In the genomic region with DNA sequence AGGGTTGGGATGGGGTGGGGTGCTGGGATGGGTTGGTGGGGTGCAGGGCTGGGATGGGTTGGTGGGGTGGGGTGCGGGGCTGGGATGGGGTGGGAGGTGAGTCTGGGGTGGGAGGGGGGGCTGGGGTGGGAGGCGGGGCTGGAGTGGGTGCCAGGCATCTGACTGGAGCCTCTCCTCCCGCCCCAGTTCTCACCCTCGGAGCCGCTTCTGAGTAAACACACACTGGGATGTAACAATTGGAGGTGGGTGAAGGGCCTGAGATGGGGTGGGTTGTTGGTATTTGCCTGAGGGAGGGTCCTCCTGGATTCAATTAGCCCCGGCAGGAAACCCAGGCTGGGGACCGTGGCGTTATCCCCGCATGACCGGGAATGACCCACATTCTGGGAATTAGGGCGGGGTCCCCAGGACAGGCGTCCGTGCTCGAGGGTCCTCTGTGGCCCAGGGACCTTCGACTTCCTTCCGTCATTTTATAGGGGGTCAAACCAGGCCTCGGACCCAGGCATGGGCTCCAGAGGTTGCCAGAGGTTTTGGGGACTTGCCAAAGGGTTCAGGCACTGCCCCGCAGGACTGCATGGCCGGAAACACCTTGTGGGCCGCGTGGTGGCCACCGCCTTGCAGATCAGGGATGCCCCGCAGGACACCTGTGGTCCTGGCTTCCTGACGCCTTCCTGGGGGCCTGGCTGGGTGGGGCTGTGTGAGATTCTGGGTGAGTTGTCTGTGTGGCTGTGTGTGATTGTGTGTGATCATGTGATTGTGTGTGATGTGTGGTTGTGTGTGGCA, we compare ENCODE assay signal across 30 cellular contexts. TPM values are rescaled to one million over a fixed set of nuclear protein-coding genes. Genes with fewer than 3 reads are reported as not detected.
A peak's percentile ranks its signal among the peaks of the same experiment; 100 is the strongest.
DNase-seq lines count a peak whose midpoint lies in the region; ATAC-seq and TF ChIP-seq lines count a peak whose summit lies in the region.
"Had no signal": no experiment of that assay in that cellular context is flagged by ENCODE, and none has a peak within 500 bp of the region (broad histone marks: within the 10 kb centered on the region; RNA-seq: fewer than 3 reads in every experiment).

No MANE protein-coding gene starts in this region.

- no peaks in the 10 kb centered on the region for H4K20me1 ChIP-seq in MM.1S (ENCODE audit: insufficient read depth, low read length)

- H3K4me1 Mint-ChIP-seq in activated CD8-positive, alpha-beta T cell treated with anti-CD3 and anti-CD28 coated beads for 36 hours (ENCODE audit: low read depth): peaks cover 5% of the 10 kb centered on the region
- H3K4me1 Mint-ChIP-seq: stimulated activated effector memory CD8-positive, alpha-beta T cell treated with anti-CD3 and anti-CD28 coated beads, Interleukin-12 subunit alpha, Interleukin-12 subunit beta, amount 100 ng/mL, for 72 hours had no signal

- TF ChIP-seq CTCF in MM.1S (IDR thresholded peaks at IDR 0.05; ENCODE audit: low read length): no peak
- TF ChIP-seq CTCF in activated CD8-positive, alpha-beta T cell treated with anti-CD3 and anti-CD28 coated beads for 36 hours (IDR thresholded peaks at IDR 0.05): no peak

- ATAC-seq in activated CD8-positive, alpha-beta T cell treated with anti-CD3 and anti-CD28 coated beads for 36 hours: no peak
- ATAC-seq: effector memory CD8-positive, alpha-beta T cell had no signal

- H3K9me3 ChIP-seq in iPS-18c (ENCODE audit: control insufficient read depth, insufficient read depth, low read length) (no peaks in the 10 kb centered on the region), MM.1S (replicated peaks; ENCODE audit: insufficient read depth, low read length) (no peaks in the 10 kb centered on the region)
- H3K9me3 ChIP-seq: mucosa of descending colon had no signal

- H3K4me1 ChIP-seq in MM.1S (ENCODE audit: low read length): no peaks in the 10 kb centered on the region

- H3K4me2 ChIP-seq in MM.1S (ENCODE audit: low read depth, low read length): no peak overlapping the region

- DNase-seq in D341Med (ENCODE audit: low spot score) (peak; percentile 39), H7 (peak; percentile 73), MM.1S (no peak)
- DNase-seq in activated CD8-positive, alpha-beta T cell treated with anti-CD3 and anti-CD28 coated beads for 36 hours: no peak
- DNase-seq: activated CD4-positive, alpha-beta memory T cell treated with anti-CD3 and anti-CD28 coated beads for 36 hours; activated CD4-positive, alpha-beta T cell treated with anti-CD3 and anti-CD28 coated beads for 1 hour; activated CD8-positive, alpha-beta memory T cell treated with anti-CD3 and anti-CD28 coated beads, Interleukin-2, amount 50 U/mL, for 4 hours; activated naive CD4-positive, alpha-beta T cell treated with Interleukin-2 at 50 U/mL for 16 hours; central memory CD4-positive, alpha-beta T cell; cortex of kidney; DND-41; effector memory CD8-positive, alpha-beta T cell; erythroblast; GF-D8; HFFc6; mammary epithelial cell; mucosa of descending colon; NCI-H1048; NCI-H1694 treated with DMSO at 0.1 percent for 48 hours; NCI-H2171 treated with DMSO at 0.1 percent for 48 hours; NCI-H524 treated with DMSO at 0.1 percent for 48 hours; SHP77; substantia nigra; trophoblast cell had no signal

- no peaks in the 10 kb centered on the region for H3K9me3 Mint-ChIP-seq in activated CD8-positive, alpha-beta T cell treated with anti-CD3 and anti-CD28 coated beads for 36 hours
- H3K9me3 Mint-ChIP-seq: activated CD4-positive, alpha-beta memory T cell treated with anti-CD3 and anti-CD28 coated beads for 36 hours; effector memory CD8-positive, alpha-beta T cell; HFFc6; natural killer cell treated with Interleukin-12 subunit alpha and Interleukin-12 subunit beta and Interleukin-15 and Interleukin-18, amount 100 ng/mL, for 72 hours; stimulated activated effector memory CD8-positive, alpha-beta T cell treated with anti-CD3 and anti-CD28 coated beads, Interleukin-12 subunit alpha, Interleukin-12 subunit beta, amount 100 ng/mL, for 72 hours had no signal

- no peaks in the 10 kb centered on the region for H3K79me2 ChIP-seq in MM.1S (ENCODE audit: low read length)

- no peak overlapping the region for H3K4me3 ChIP-seq in H7 (ENCODE audit: insufficient read depth, low read depth, low read length)
- 0 out of 2 replicates have a peak overlapping the region, but pooled peaks have one; percentile 9 for H3K4me3 ChIP-seq in iPS-18c (ENCODE audit: insufficient read depth, low read depth, low read length)
- no peak overlapping the region for H3K4me3 ChIP-seq in MM.1S (ENCODE audit: low read length)
- H3K4me3 ChIP-seq: mucosa of descending colon had no signal

- no peak overlapping the region for H3K9ac ChIP-seq in MM.1S (ENCODE audit: low read length)

- H3K27me3 ChIP-seq in H7 (ENCODE audit: control insufficient read depth, insufficient read depth, low read length) (peaks cover 5% of the 10 kb centered on the region; the same call in 1 of the 2 replicates), MM.1S (replicated peaks; ENCODE audit: insufficient read depth, low read length) (peaks cover 57% of the 10 kb centered on the region)

- no peaks in the 10 kb centered on the region for H3K9me2 ChIP-seq in MM.1S (replicated peaks; ENCODE audit: insufficient read depth, low read length)

- no peaks in the 10 kb centered on the region for H3F3A ChIP-seq in MM.1S (ENCODE audit: insufficient read depth, low read length)

- no peaks in the 10 kb centered on the region for H3K36me3 Mint-ChIP-seq in activated CD8-positive, alpha-beta T cell treated with anti-CD3 and anti-CD28 coated beads for 36 hours (ENCODE audit: low read depth)
- H3K36me3 Mint-ChIP-seq: activated CD4-positive, alpha-beta memory T cell treated with anti-CD3 and anti-CD28 coated beads for 36 hours; natural killer cell treated with Interleukin-12 subunit alpha and Interleukin-12 subunit beta and Interleukin-15 and Interleukin-18, amount 100 ng/mL, for 72 hours; stimulated activated effector memory CD8-positive, alpha-beta T cell treated with anti-CD3 and anti-CD28 coated beads, Interleukin-12 subunit alpha, Interleukin-12 subunit beta, amount 100 ng/mL, for 72 hours had no signal

- no peak overlapping the region for H3K27ac ChIP-seq in MM.1S (ENCODE audit: low read length)

- H3K36me3 ChIP-seq in H7 (replicated peaks; ENCODE audit: control insufficient read depth, insufficient read depth, low read length): no peaks in the 10 kb centered on the region
- no peaks in the 10 kb centered on the region for H3K36me3 ChIP-seq in MM.1S (replicated peaks; ENCODE audit: insufficient read depth, low read length)

- CTCF ChIA-PET in activated CD8-positive, alpha-beta T cell treated with anti-CD3 and anti-CD28 coated beads for 36 hours (lab: Charles Lee): no interaction called here

- H3K27ac Mint-ChIP-seq in activated CD8-positive, alpha-beta T cell treated with anti-CD3 and anti-CD28 coated beads for 36 hours: no peak overlapping the region
- H3K27ac Mint-ChIP-seq: activated CD4-positive, alpha-beta memory T cell treated with anti-CD3 and anti-CD28 coated beads for 36 hours; effector memory CD8-positive, alpha-beta T cell; HFFc6; natural killer cell treated with Interleukin-12 subunit alpha and Interleukin-12 subunit beta and Interleukin-15 and Interleukin-18, amount 100 ng/mL, for 72 hours; stimulated activated effector memory CD8-positive, alpha-beta T cell treated with anti-CD3 and anti-CD28 coated beads, Interleukin-12 subunit alpha, Interleukin-12 subunit beta, amount 100 ng/mL, for 72 hours had no signal

- no peak overlapping the region for H3K4me3 Mint-ChIP-seq in activated CD8-positive, alpha-beta T cell treated with anti-CD3 and anti-CD28 coated beads for 36 hours
- H3K4me3 Mint-ChIP-seq: activated CD4-positive, alpha-beta memory T cell treated with anti-CD3 and anti-CD28 coated beads for 36 hours; effector memory CD8-positive, alpha-beta T cell; HFFc6; natural killer cell treated with Interleukin-12 subunit alpha and Interleukin-12 subunit beta and Interleukin-15 and Interleukin-18, amount 100 ng/mL, for 72 hours; stimulated activated effector memory CD8-positive, alpha-beta T cell treated with anti-CD3 and anti-CD28 coated beads, Interleukin-12 subunit alpha, Interleukin-12 subunit beta, amount 100 ng/mL, for 72 hours had no signal

- intact Hi-C loops in activated CD8-positive, alpha-beta T cell treated with anti-CD3 and anti-CD28 coated beads for 36 hours (cut with micrococcal nuclease): no loop called here

- H2AFZ ChIP-seq in MM.1S (ENCODE audit: low read length): no peak overlapping the region

- POLR2A ChIA-PET in activated CD8-positive, alpha-beta T cell treated with anti-CD3 and anti-CD28 coated beads for 36 hours (lab: Charles Lee): no interaction called here

- H3K27me3 Mint-ChIP-seq in activated CD8-positive, alpha-beta T cell treated with anti-CD3 and anti-CD28 coated beads for 36 hours: peaks cover 15% of the 10 kb centered on the region

RNA-seq across cellular contexts. Expression of a gene that starts 1.4 kb away (rescaled TPM):
- 0.48 TPM in 1 of 2 replicates, not detected in the other for total RNA-seq in H7 (2014; rRNA removed; shearing (Covaris generic))
- total RNA-seq in activated CD8-positive, alpha-beta T cell treated with anti-CD3 and anti-CD28 coated beads for 36 hours: not detected
- total RNA-seq: activated CD4-positive, alpha-beta memory T cell treated with anti-CD3 and anti-CD28 coated beads for 36 hours; glomerular endothelial cell; HFFc6; mammary epithelial cell; natural killer cell treated with Interleukin-12 subunit alpha and Interleukin-12 subunit beta and Interleukin-15 and Interleukin-18, amount 100 ng/mL, for 72 hours; T-helper 2 cell treated with Interferon-gamma antibody and Interleukin-4, amounts not matched to agents 100 ng/mL and 5 ng/mL, for 36 hours had no signal

RNA-seq across cellular contexts. Expression of a gene that starts 33.0 kb away (rescaled TPM):
- 65.9 and 75.3 TPM in 2 replicates for total RNA-seq in H7 (2014; rRNA removed; shearing (Covaris generic))
- 10 to 100 TPM; 52.8 to 54.3 TPM for total RNA-seq in activated CD8-positive, alpha-beta T cell treated with anti-CD3 and anti-CD28 coated beads for 36 hours

RNA-seq across cellular contexts. Expression of a gene that starts 33.1 kb away (rescaled TPM):
- total RNA-seq in H7 (2014; rRNA removed; shearing (Covaris generic)): 320 and 421 TPM in 2 replicates
- total RNA-seq in activated CD8-positive, alpha-beta T cell treated with anti-CD3 and anti-CD28 coated beads for 36 hours: 100 to 1,000 TPM; 154 to 162 TPM

RNA-seq across cellular contexts. Expression of a gene that starts 53.5 kb away (rescaled TPM):
- 1.1 and 2.7 TPM in 2 replicates for total RNA-seq in H7 (2014; rRNA removed; shearing (Covaris generic))
- total RNA-seq in activated CD8-positive, alpha-beta T cell treated with anti-CD3 and anti-CD28 coated beads for 36 hours: under 1 TPM; 0.16 to 0.27 TPM
- total RNA-seq: glomerular endothelial cell, HFFc6, mammary epithelial cell, mucosa of descending colon, skeletal muscle tissue had no signal

Comparison
In these comparisons a context has a peak if more than half of its experiments do, and no peak if none do; other contexts are left out.
1. DNase-seq: peak in D341Med (single experiment) and H7 (single experiment); none in MM.1S (single experiment) and activated CD8-positive, alpha-beta T cell treated with anti-CD3 and anti-CD28 coated beads for 36 hours (single experiment).